9 cellular contexts compared by ENCODE assay signal in genomic region chr18:35289293-35290069, GRCh38. TPM values are rescaled to one million over a fixed set of nuclear protein-coding genes. Genes with fewer than 3 reads are reported as not detected.
DNase-seq lines count a peak whose midpoint lies in the region; ATAC-seq, FAIRE-seq and TF ChIP-seq lines count a peak whose summit lies in the region.
"Had no signal": no experiment of that assay in that cellular context is flagged by ENCODE, and none has a peak within 500 bp of the region (broad histone marks: within the 10 kb centered on the region; RNA-seq: fewer than 3 reads in every experiment).

No MANE protein-coding gene starts in this region.

- peaks cover 20 to 42% of the 10 kb centered on the region in 2 donors for H3K36me3 Mint-ChIP-seq in activated T-cell treated with anti-CD3 and anti-CD28 coated beads, Interleukin-2, amount 50 U/mL, for 72 hours (ENCODE audit: insufficient read depth in 2 of 2)

- ATAC-seq in GM21528 (IDR thresholded peaks at IDR 0.05; ENCODE audit: low FRiP score, unreplicated experiment), result peak; percentile 37
- peak; percentile 30 to 31 for ATAC-seq in activated T-cell treated with anti-CD3 and anti-CD28 coated beads, Interleukin-2, amount 50 U/mL, for 72 hours (replicated peaks in 1 of 2)
- peak; percentile 39 for ATAC-seq in foreskin keratinocyte
- peak; percentile 57 for ATAC-seq in omental fat pad (ENCODE audit: low FRiP score)

- peak overlapping the region; percentile 90 for H3K9ac ChIP-seq in HUES64 (ENCODE audit: low read depth, low read length)

- H3K79me2 ChIP-seq in DOHH2 (ENCODE audit: control insufficient read depth, low read length), result peaks cover 66% of the 10 kb centered on the region

- H3K9me2 ChIP-seq in DOHH2 (replicated peaks; ENCODE audit: control insufficient read depth, low read length), result no peaks in the 10 kb centered on the region

- TF ChIP-seq CTCF in DOHH2 (IDR thresholded peaks at IDR 0.05; ENCODE audit: low read depth, low read length, poor library complexity, severe bottlenecking) (no peak), foreskin keratinocyte (conservative IDR thresholded peaks at IDR 0.05) (no peak), omental fat pad (IDR thresholded peaks at IDR 0.05) (no peak)

- H3K9me3 ChIP-seq in DOHH2 (ENCODE audit: control insufficient read depth, insufficient read depth, low read length) (peaks cover 10% of the 10 kb centered on the region), HUES64 (ENCODE audit: insufficient read depth, low read depth, low read length) (peaks cover 35% of the 10 kb centered on the region)

- H3K27me3 ChIP-seq in DOHH2 (ENCODE audit: control insufficient read depth, low read length), result no peaks in the 10 kb centered on the region
- H3K27me3 ChIP-seq in HUES64 (ENCODE audit: insufficient read depth, low read length), result no peaks in the 10 kb centered on the region
- no peaks in the 10 kb centered on the region for H3K27me3 ChIP-seq in foreskin keratinocyte

- H3K4me3 ChIP-seq in DOHH2 (ENCODE audit: low read length), result peak overlapping the region; percentile 97
- peak overlapping the region; percentile 90 for H3K4me3 ChIP-seq in HUES64 (ENCODE audit: low read length)

- H3K27ac Mint-ChIP-seq in activated T-cell treated with anti-CD3 and anti-CD28 coated beads, Interleukin-2, amount 50 U/mL, for 72 hours, result peak overlapping the region; percentile 99

- H3K4me1 ChIP-seq in DOHH2 (ENCODE audit: control insufficient read depth, low read length) (peaks cover 27% of the 10 kb centered on the region), HUES64 (ENCODE audit: insufficient read depth, low read length) (no peaks in the 10 kb centered on the region), foreskin keratinocyte (no peaks in the 10 kb centered on the region)

- H3K4me2 ChIP-seq in DOHH2 (ENCODE audit: low read length), result peak overlapping the region; percentile 69

- FAIRE-seq in GM19239 (lab: Jason Lieb, UNC), result no peak
- FAIRE-seq: TTC549 had no signal

- no peaks in the 10 kb centered on the region for H3K27me3 Mint-ChIP-seq in activated T-cell treated with anti-CD3 and anti-CD28 coated beads, Interleukin-2, amount 50 U/mL, for 72 hours (ENCODE audit: low read depth)

- H3K27ac ChIP-seq in DOHH2 (ENCODE audit: low read depth, low read length) (peak overlapping the region; percentile 60), HUES64 (ENCODE audit: low read depth, low read length) (peak overlapping the region; percentile 84), foreskin keratinocyte (peak overlapping the region; percentile 80)

- no peaks in the 10 kb centered on the region for H4K20me1 ChIP-seq in DOHH2 (ENCODE audit: control insufficient read depth, insufficient read depth, low read depth, low read length)

- H3K9me3 Mint-ChIP-seq in activated T-cell treated with anti-CD3 and anti-CD28 coated beads, Interleukin-2, amount 50 U/mL, for 72 hours, result peaks cover 3 to 7% of the 10 kb centered on the region in 2 donors

- H3K4me3 Mint-ChIP-seq in activated T-cell treated with anti-CD3 and anti-CD28 coated beads, Interleukin-2, amount 50 U/mL, for 72 hours, result peak overlapping the region; percentile 88 to 94

- WGBS in HUES64, result 32% methylated on average over 13 of the region's 14 CpGs

- no peaks in the 10 kb centered on the region for H3F3A ChIP-seq in DOHH2 (ENCODE audit: control insufficient read depth, insufficient read depth)

- H3K4me1 Mint-ChIP-seq in activated T-cell treated with anti-CD3 and anti-CD28 coated beads, Interleukin-2, amount 50 U/mL, for 72 hours (ENCODE audit: low read depth), result peaks cover 45% of the 10 kb centered on the region

- DNase-seq in activated T-cell treated with anti-CD3 and anti-CD28 coated beads, Interleukin-2, amount 50 U/mL, for 72 hours, result peak; percentile 22 to 37
- DNase-seq in foreskin keratinocyte (no peak), omental fat pad (ENCODE audit: low spot score) (no peak), GM19239 (ENCODE audit: insufficient read length, low spot score) (no peak), GF-D8 (lab: John Stamatoyannopoulos, UW) (no peak)

- H3K36me3 ChIP-seq in DOHH2 (ENCODE audit: control insufficient read depth, low read length) (peaks cover 29% of the 10 kb centered on the region), HUES64 (ENCODE audit: insufficient read depth, low read length) (peaks cover 20% of the 10 kb centered on the region)

RNA-seq across cellular contexts. Expression of gene ZSCAN30, which starts 0.5 kb away (rescaled TPM):
- polyA plus RNA-seq in HUES64 (2013, experiment 1 of 2), result 5.4 TPM
- 6.9 TPM for polyA plus RNA-seq in HUES64 (2013, experiment 2 of 2)
- total RNA-seq in activated T-cell treated with anti-CD3 and anti-CD28 coated beads, Interleukin-2, amount 50 U/mL, for 72 hours, result 10 to 100 TPM; 47.2 to 49.6 TPM
- 9.0 and 10.2 TPM in 2 replicates for total RNA-seq in foreskin keratinocyte
- 2.8 and 2.9 TPM in 2 replicates for polyA plus RNA-seq in foreskin keratinocyte
- total RNA-seq in omental fat pad, result 10 to 100 TPM in 3 of 4 donors, 1 to 10 TPM in 1; 9.5 to 14.0 (median 13.6) TPM

RNA-seq across cellular contexts. Expression of gene ZNF397, which starts 48.6 kb away (rescaled TPM):
- polyA plus RNA-seq in HUES64 (2013, experiment 1 of 2), result 20.8 TPM
- 20.6 TPM for polyA plus RNA-seq in HUES64 (2013, experiment 2 of 2)
- total RNA-seq in activated T-cell treated with anti-CD3 and anti-CD28 coated beads, Interleukin-2, amount 50 U/mL, for 72 hours, result 10 to 100 TPM; 18.6 to 22.4 TPM
- total RNA-seq in foreskin keratinocyte (10.2 and 11.2 TPM in 2 replicates), omental fat pad (10 to 100 TPM; 15.9 to 33.9 (median 22.8) TPM)
- 4.2 and 4.9 TPM in 2 replicates for polyA plus RNA-seq in foreskin keratinocyte

RNA-seq across cellular contexts. Expression of gene ZNF24, which starts 54.7 kb away (rescaled TPM):
- polyA plus RNA-seq in HUES64 (2013, experiment 1 of 2), result 31.7 TPM
- polyA plus RNA-seq in HUES64 (2013, experiment 2 of 2), result 35.8 TPM
- total RNA-seq in activated T-cell treated with anti-CD3 and anti-CD28 coated beads, Interleukin-2, amount 50 U/mL, for 72 hours, result 10 to 100 TPM; 57.4 to 57.8 TPM
- total RNA-seq in foreskin keratinocyte (28.5 and 29.3 TPM in 2 replicates), omental fat pad (10 to 100 TPM; 24.8 to 41.9 (median 30.8) TPM)
- polyA plus RNA-seq in foreskin keratinocyte, result 7.4 and 8.4 TPM in 2 replicates

Comparison
In these comparisons a context has a peak if more than half of its experiments do, and no peak if none do; other contexts are left out.
1. DNase-seq: peak in activated T-cell treated with anti-CD3 and anti-CD28 coated beads, Interleukin-2, amount 50 U/mL, for 72 hours (2 of 2); none in foreskin keratinocyte (0 of 2), omental fat pad (single experiment), GM19239 (single experiment) and GF-D8 (single experiment).
2. Peak in every context shown above with its lines, with median percentiles within 50 percentile points of each other: H3K27ac ChIP-seq and ATAC-seq.